ENCODE assay signal across 28 cellular contexts in genomic region chr16:50538411-50539052, GRCh38. TPM values are rescaled to one million over a fixed set of nuclear protein-coding genes. Genes with fewer than 3 reads are reported as not detected.
A peak's percentile ranks its signal among the peaks of the same experiment; 100 is the strongest.
DNase-seq lines count a peak whose midpoint lies in the region; ATAC-seq, FAIRE-seq and TF ChIP-seq lines count a peak whose summit lies in the region.
"Had no signal": no experiment of that assay in that cellular context is flagged by ENCODE, and none has a peak within 500 bp of the region (broad histone marks: within the 10 kb centered on the region; RNA-seq: fewer than 3 reads in every experiment).

No MANE protein-coding gene starts in this region.

- in situ Hi-C loops in HepG2 (cut with HindIII; ENCODE audit: extremely low pct_ligation_motif_present, low pct_unique_long_range_greater_than_20kb), result no loop called here

- TSS peak; percentile 88 for BruUV-seq in HepG2 (replicated peaks; lab: Mats Ljungman, UMichigan)

- peaks cover 0 to 15% (median 7%) of the 10 kb centered on the region in 11 experiments; a peak in 14 of 22 replicates for H3K9me3 ChIP-seq in BLaER1 treated with 17β-estradiol and CSF1 and Interleukin-3, amounts not matched to agents 10 nM and 100 nM (replicated peaks in 1 of 11)
- H3K9me3 ChIP-seq in RWPE2 (ENCODE audit: severe bottlenecking) (no peaks in the 10 kb centered on the region), HepG2 (ENCODE audit: low read length) (no peaks in the 10 kb centered on the region)
- H3K9me3 ChIP-seq: lower lobe of right lung, mucosa of descending colon, right atrium auricular region, upper lobe of left lung had no signal

- no peak overlapping the region for H2AFZ ChIP-seq in HepG2 (ENCODE audit: low read length)
- H2AFZ ChIP-seq: parathyroid adenoma had no signal

- H3K9ac ChIP-seq in BLaER1 treated with 17β-estradiol and CSF1 and Interleukin-3, amounts not matched to agents 10 nM and 100 nM, result no peak overlapping the region
- peak overlapping the region; percentile 73 for H3K9ac ChIP-seq in HepG2 (ENCODE audit: insufficient read depth, low read depth, low read length)
- H3K9ac ChIP-seq: KMS-11, parathyroid adenoma had no signal

- peak; percentile 93 for ATAC-seq in RWPE2 (ENCODE audit: low read depth)
- peak; percentile 25 for ATAC-seq in HepG2
- ATAC-seq in GM21723 (IDR thresholded peaks at IDR 0.05; ENCODE audit: unreplicated experiment), result no peak
- ATAC-seq: activated naive CD8-positive, alpha-beta T cell treated with anti-CD3 and anti-CD28 coated beads, Interleukin-2, amount 50 U/mL, for 24 hours; lower lobe of right lung; mucosa of descending colon; natural killer cell treated with Interleukin-12 subunit alpha and Interleukin-12 subunit beta and Interleukin-15 and Interleukin-18, amount 100 ng/mL, for 72 hours; stimulated activated effector memory CD8-positive, alpha-beta T cell treated with anti-CD3 and anti-CD28 coated beads, Interleukin-12 subunit alpha, Interleukin-12 subunit beta, amount 100 ng/mL, for 72 hours had no signal

- peaks cover 4% of the 10 kb centered on the region for H3K79me2 ChIP-seq in HepG2 (ENCODE audit: insufficient read depth, low read length)
- H3K79me2 ChIP-seq: parathyroid adenoma had no signal

- no peak overlapping the region for H3K4me3 ChIP-seq in BLaER1 treated with 17β-estradiol and CSF1 and Interleukin-3, amounts not matched to agents 10 nM and 100 nM
- H3K4me3 ChIP-seq in RWPE2 (ENCODE audit: severe bottlenecking) (no peak overlapping the region), HepG2 (replicated peaks in 1 of 3; ENCODE audit: insufficient read depth in 1 of 3, low read depth in 2 of 3, low read length in 3 of 3) (peak overlapping the region; percentile 31 to 62 (median 33); a peak in 5 of 6 replicates)
- H3K4me3 ChIP-seq: lower lobe of right lung, mucosa of descending colon, right atrium auricular region, upper lobe of left lung had no signal

- no peak overlapping the region for H3K27ac ChIP-seq in BLaER1 treated with 17β-estradiol and CSF1 and Interleukin-3, amounts not matched to agents 10 nM and 100 nM
- H3K27ac ChIP-seq in RWPE2 (ENCODE audit: poor library complexity, severe bottlenecking) (peak overlapping the region; percentile 83), HepG2 (ENCODE audit: extremely low read length, insufficient read depth, low read length) (peak overlapping the region; percentile 88)
- H3K27ac ChIP-seq: epithelial cell of prostate, KMS-11, lower lobe of right lung, parathyroid adenoma, right atrium auricular region, upper lobe of left lung had no signal

- TF ChIP-seq RAD21 in HepG2 (CRISPR knock-in tag; IDR thresholded peaks at IDR 0.05), result no peak

- POLR2A ChIA-PET in HepG2 (lab: Yijun Ruan, JAX), result interaction anchor here (1.0 to 5.1 kb wide), 14 partner anchors 8 to 156 kb away, joined by 3 to 53 read pairs (median 6); partner anchors contain the start of gene NKD1

- peak overlapping the region in 8 of 11 experiments; percentile 48 to 77 (median 70); a peak in 14 of 22 replicates for H3K4me2 ChIP-seq in BLaER1 treated with 17β-estradiol and CSF1 and Interleukin-3, amounts not matched to agents 10 nM and 100 nM
- peak overlapping the region; percentile 85 for H3K4me2 ChIP-seq in HepG2 (ENCODE audit: low read depth, low read length)
- H3K4me2 ChIP-seq: KMS-11 had no signal

- CTCF ChIA-PET in HepG2 (lab: Yijun Ruan, JAX; ENCODE audit: low intra/inter-chr PET ratio, low total read pairs), result interaction anchor here (1.1 kb wide), 1 partner anchor 167 kb away, joined by 3 read pairs; no protein-coding TSS in a partner anchor

- TF ChIP-seq CTCF in RWPE2 (IDR thresholded peaks at IDR 0.05; ENCODE audit: poor library complexity, severe bottlenecking) (no peak), HepG2 (CRISPR knock-in tag; IDR thresholded peaks at IDR 0.05) (no peak)

- FAIRE-seq in HepG2 (lab: Jason Lieb, UNC), result no peak
- FAIRE-seq: RCC 7860 had no signal

- WGBS in HepG2 (ENCODE audit: low lambda C conversion rate), result 76% methylated on average over 10 of the region's 11 CpGs

- no peaks in the 10 kb centered on the region; a peak in 1 of 22 replicates for H4K20me1 ChIP-seq in BLaER1 treated with 17β-estradiol and CSF1 and Interleukin-3, amounts not matched to agents 10 nM and 100 nM
- H4K20me1 ChIP-seq in HepG2 (ENCODE audit: insufficient read depth, low read length), result no peaks in the 10 kb centered on the region

- peaks cover 0 to 23% (median 15%) of the 10 kb centered on the region in 10 experiments; a peak in 15 of 20 replicates for H3K4me1 ChIP-seq in BLaER1 treated with 17β-estradiol and CSF1 and Interleukin-3, amounts not matched to agents 10 nM and 100 nM
- H3K4me1 ChIP-seq in RWPE2 (ENCODE audit: insufficient read depth, poor library complexity, severe bottlenecking), result peaks cover 13% of the 10 kb centered on the region
- H3K4me1 ChIP-seq in HepG2 (ENCODE audit: insufficient read depth, low read length), result peaks cover 68% of the 10 kb centered on the region
- H3K4me1 ChIP-seq: lower lobe of right lung, parathyroid adenoma, right atrium auricular region, upper lobe of left lung had no signal

- no peak for TF ChIP-seq POLR2A in HepG2 (IDR thresholded peaks at IDR 0.05; ENCODE audit: insufficient read depth in 1 of 2, low read depth in 2 of 2, low read length in 2 of 2)

- DNase-seq in ELR (ENCODE audit: low read depth) (peak; percentile 78), RWPE2 (ENCODE audit: low spot score) (peak; percentile 86), HepG2 (ENCODE audit: low spot score) (no peak), iPS-NIHi7 (ENCODE audit: extremely low spot score) (no peak), NCI-H345 treated with DMSO at 0.1 percent for 48 hours (lab: John Stamatoyannopoulos, UW; ENCODE audit: unreplicated experiment) (no peak)
- no peak for DNase-seq in activated CD4-positive, CD25-positive, alpha-beta regulatory T cell treated with anti-CD3 and anti-CD28 coated beads, Interleukin-2, amount 50 U/mL, for 72 hours
- DNase-seq: activated CD4-positive, alpha-beta T cell treated with anti-CD3 and anti-CD28 coated beads for 48 hours; activated naive CD8-positive, alpha-beta T cell treated with anti-CD3 and anti-CD28 coated beads, Interleukin-2, amount 50 U/mL, for 24 hours; activated T-cell treated with anti-CD3 and anti-CD28 coated beads, Interleukin-2, amount 50 U/mL, for 24 hours; cerebellar nuclear complex; COR-L47; DMS79; kidney glomerular epithelial cell; lower lobe of right lung; mucosa of descending colon; NCI-H1436 treated with DMSO at 0.1 percent for 48 hours; NCI-H2107; stimulated activated CD4-positive, alpha-beta T cell treated with anti-CD3 and anti-CD28 coated beads, Interleukin-4, amount 100 ng/mL, for 1 hour; upper lobe of left lung had no signal

- peaks cover 0 to 2% (median 0%) of the 10 kb centered on the region in 11 experiments; a peak in 2 of 22 replicates for H3K27me3 ChIP-seq in BLaER1 treated with 17β-estradiol and CSF1 and Interleukin-3, amounts not matched to agents 10 nM and 100 nM
- H3K27me3 ChIP-seq in RWPE2 (ENCODE audit: insufficient read depth, poor library complexity, severe bottlenecking), result no peaks in the 10 kb centered on the region
- H3K27me3 ChIP-seq in HepG2 (ENCODE audit: control insufficient read depth in 1 of 2, insufficient read depth in 2 of 2, low read length in 2 of 2), result no peaks in the 10 kb centered on the region
- H3K27me3 ChIP-seq: right atrium auricular region, upper lobe of left lung had no signal

- H3K36me3 ChIP-seq in BLaER1 treated with 17β-estradiol and CSF1 and Interleukin-3, amounts not matched to agents 10 nM and 100 nM, result no peaks in the 10 kb centered on the region
- no peaks in the 10 kb centered on the region for H3K36me3 ChIP-seq in RWPE2 (ENCODE audit: low read depth)
- peaks cover 2 to 3% of the 10 kb centered on the region in 2 experiments; a peak in 4 of 5 replicates for H3K36me3 ChIP-seq in HepG2 (replicated peaks in 1 of 2; ENCODE audit: control insufficient read depth in 1 of 2, insufficient read depth in 2 of 2, low read length in 2 of 2)
- H3K36me3 ChIP-seq: lower lobe of right lung, right atrium auricular region, upper lobe of left lung had no signal

- intact Hi-C loops in HepG2 (cut with micrococcal nuclease; ENCODE audit: unreplicated experiment), result loop anchor here (1.0 kb wide), 2 partner anchors 9 to 18 kb away; no protein-coding TSS in a partner anchor

- no peak for TF ChIP-seq EP300 in HepG2 (IDR thresholded peaks at IDR 0.05; ENCODE audit: low read depth in 2 of 2, low read length in 2 of 2)
- TF ChIP-seq EP300 in HepG2 (CRISPR knock-in tag; IDR thresholded peaks at IDR 0.05; ENCODE audit: borderline replicate concordance), result no peak

TF ChIP-seq in HepG2, 621 proteins besides CTCF, POLR2A, EP300 and RAD21 (continues in another document):
- TF ChIP-seq CENPX (CRISPR knock-in tag; IDR thresholded peaks at IDR 0.05) (no peak), ZNF878 (CRISPR knock-in tag; IDR thresholded peaks at IDR 0.05) (no peak), SIN3B (IDR thresholded peaks at IDR 0.05; ENCODE audit: low read length) (peak; percentile 31; the same call in 1 of the 2 replicates), MEIS1 (CRISPR knock-in tag; IDR thresholded peaks at IDR 0.05; ENCODE audit: borderline replicate concordance) (0 out of 2 replicates have a peak, but pooled peaks have one; percentile 3), AGO2 (optimal IDR thresholded peaks at IDR 0.05; ENCODE audit: low read depth, low read length) (peak; percentile 88)

RNA-seq across cellular contexts. Expression of gene NKD1, which starts 9.7 kb away (rescaled TPM):
- 59.0 and 70.4 TPM in 2 replicates for total RNA-seq in HepG2 (2016; rRNA removed; fragmentation: Illumina TruSeq; extraction: Trizol)
- total RNA-seq in HepG2 (2016; cell fraction: cytosol; rRNA removed; fragmentation: Illumina TruSeq; extraction: Trizol; ENCODE audit: low read depth), result 19.9 and 25.5 TPM in 2 replicates
- total RNA-seq in HepG2 (2016; cell fraction: insoluble cytoplasmic fraction; rRNA removed; fragmentation: Illumina TruSeq; extraction: Trizol), result 50.0 and 70.7 TPM in 2 replicates
- total RNA-seq in HepG2 (2016; cell fraction: membrane; rRNA removed; fragmentation: Illumina TruSeq; extraction: Trizol), result 136 and 148 TPM in 2 replicates
- 61.9 and 70.6 TPM in 2 replicates for total RNA-seq in HepG2 (2016; cell fraction: nucleus; rRNA removed; fragmentation: Illumina TruSeq; extraction: Trizol)
- 86.1 and 121 TPM in 2 replicates for polyA plus RNA-seq in HepG2 (2011; rRNA removed)
- polyA plus RNA-seq in HepG2 (2011; cell fraction: cytosol; rRNA removed), result 22.3 and 49.7 TPM in 2 replicates
- 150 and 275 TPM in 2 replicates for polyA plus RNA-seq in HepG2 (2011; cell fraction: nucleus; rRNA removed)
- polyA plus RNA-seq in HepG2 (2012), result 58.7 and 76.3 TPM in 2 replicates
- 106 and 127 TPM in 2 replicates for polyA plus RNA-seq in HepG2 (2016; cell fraction: cytosol; fragmentation: Illumina TruSeq; extraction: Trizol; ENCODE audit: low read depth)
- polyA plus RNA-seq in HepG2 (2016; cell fraction: insoluble cytoplasmic fraction; fragmentation: Illumina TruSeq; extraction: Trizol; ENCODE audit: low read depth), result 95.8 and 124 TPM in 2 replicates
- 156 and 170 TPM in 2 replicates for polyA plus RNA-seq in HepG2 (2016; cell fraction: membrane; fragmentation: Illumina TruSeq; extraction: Trizol; ENCODE audit: low read depth)
- polyA plus RNA-seq in HepG2 (2016; cell fraction: nucleus; fragmentation: Illumina TruSeq; extraction: Trizol; ENCODE audit: insufficient read depth, low read depth), result 155 and 169 TPM in 2 replicates
- 0.02 and 110 TPM in 2 replicates for polyA minus RNA-seq in HepG2 (2011; rRNA and poly(A)+ RNA removed; ENCODE audit: low replicate concordance)
- 14.3 and 28.8 TPM in 2 replicates for polyA minus RNA-seq in HepG2 (2011; cell fraction: cytosol; rRNA and poly(A)+ RNA removed)
- polyA minus RNA-seq in HepG2 (2011; cell fraction: nucleus; rRNA and poly(A)+ RNA removed), result 43.1 and 57.6 TPM in 2 replicates

Comparison
In these comparisons a context has a peak if more than half of its experiments do, and no peak if none do; other contexts are left out.
1. H3K27ac ChIP-seq: peak in RWPE2 (single experiment) and HepG2 (single experiment); none in BLaER1 treated with 17β-estradiol and CSF1 and Interleukin-3, amounts not matched to agents 10 nM and 100 nM (0 of 11).
2. H3K4me3 ChIP-seq: peak in HepG2 (3 of 3); none in BLaER1 treated with 17β-estradiol and CSF1 and Interleukin-3, amounts not matched to agents 10 nM and 100 nM (0 of 10) and RWPE2 (single experiment).
3. DNase-seq: peak in ELR (single experiment) and RWPE2 (single experiment); none in HepG2 (single experiment), iPS-NIHi7 (single experiment), activated CD4-positive, CD25-positive, alpha-beta regulatory T cell treated with anti-CD3 and anti-CD28 coated beads, Interleukin-2, amount 50 U/mL, for 72 hours (single experiment) and NCI-H345 treated with DMSO at 0.1 percent for 48 hours (single experiment).